9 cellular contexts compared by ENCODE assay signal in genomic region chr2:173605994-173606393, GRCh38.
"Had no signal": no experiment of that assay in that cellular context is flagged by ENCODE, and none has a peak within 500 bp of the region (broad histone marks: within the 10 kb centered on the region; RNA-seq: fewer than 3 reads in every experiment).

No MANE protein-coding gene starts in this region.

- H3K36me3 ChIP-seq: HAP-1 had no signal

- H3K4me3 Mint-ChIP-seq: IgD-negative memory B cell had no signal

- H3K4me3 ChIP-seq: GM23248, HAP-1 had no signal

- DNase-seq: GM23248, H7, Kasumi-1, KBM-7 had no signal

- H3K27ac Mint-ChIP-seq: IgD-negative memory B cell had no signal

- FAIRE-seq: HepG2 had no signal

- ATAC-seq: HCT116, HepG2 had no signal

- H2AFZ ChIP-seq: GM23248 had no signal

- H3K27ac ChIP-seq: GM23248, HL-60 had no signal

- H3K9ac ChIP-seq: GM23248 had no signal

- H3K4me1 Mint-ChIP-seq: IgD-negative memory B cell had no signal

- H3K9me3 ChIP-seq: HAP-1 had no signal
